ENCODE assay signal across 8 cellular contexts in the genomic region with DNA sequence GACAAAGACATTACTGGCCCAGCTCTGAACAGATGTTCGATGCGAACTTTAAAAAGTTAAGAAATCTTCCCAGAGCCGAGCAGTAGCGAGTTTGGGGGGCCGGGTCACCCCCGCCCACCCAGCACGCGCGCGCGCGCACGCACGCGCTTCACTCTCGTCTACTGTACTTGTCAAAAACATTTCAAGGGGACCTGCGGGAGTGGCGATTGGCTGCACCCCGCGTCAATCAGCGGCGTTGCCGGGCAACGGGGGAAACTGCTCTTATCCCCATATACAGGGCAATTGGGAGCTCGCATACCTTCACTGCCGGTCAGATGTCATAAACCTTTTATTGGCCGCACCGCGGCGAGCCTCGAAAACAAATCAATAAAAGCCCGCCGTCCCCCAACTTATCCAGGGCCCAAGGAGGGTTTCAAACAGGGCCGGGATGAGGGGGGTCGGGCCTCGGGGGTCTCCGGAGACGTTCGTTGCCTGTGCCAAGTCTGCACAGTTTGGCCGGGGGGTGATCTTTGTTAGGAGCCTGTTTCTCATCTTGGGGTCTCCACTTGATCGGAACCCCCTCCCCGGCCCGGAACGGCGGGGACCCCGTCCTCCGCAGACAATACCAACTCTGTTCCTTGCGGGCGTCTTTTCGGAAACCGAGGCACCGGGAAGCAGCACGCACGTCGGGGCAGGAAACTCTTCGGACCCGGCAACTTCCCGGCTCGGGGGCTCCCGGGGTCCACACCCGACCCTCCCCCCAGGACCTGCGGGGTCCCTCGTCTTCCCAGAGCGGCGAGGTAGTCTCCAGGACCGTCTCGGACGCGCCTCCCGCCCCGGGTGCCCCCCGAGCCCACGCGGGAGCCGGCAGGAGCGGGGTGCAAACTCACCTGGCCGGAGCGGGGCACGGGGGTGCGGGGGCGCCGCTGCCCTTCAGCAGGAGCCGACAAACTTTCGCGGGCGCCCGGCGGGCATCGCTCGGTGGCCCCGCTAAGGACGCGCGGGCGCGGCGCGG. TPM values are rescaled to one million over a fixed set of nuclear protein-coding genes. Genes with fewer than 3 reads are reported as not detected.
DNase-seq lines count a peak whose midpoint lies in the region; ATAC-seq and TF ChIP-seq lines count a peak whose summit lies in the region.

No MANE protein-coding gene starts in this region.

- H2BK5ac ChIP-seq in IMR-90 (ENCODE audit: low read depth, low read length, poor library complexity, severe bottlenecking), result peak overlapping the region; percentile 79

- H3K56ac ChIP-seq in IMR-90 (ENCODE audit: extremely low read depth, insufficient read depth, low read length), result peak overlapping the region; percentile 61; the same call in 1 of the 2 replicates

- peaks cover 22% of the 10 kb centered on the region for H3K36me3 Mint-ChIP-seq in activated T-cell treated with anti-CD3 and anti-CD28 coated beads, Interleukin-2, amount 50 U/mL, for 4 hours (ENCODE audit: insufficient read depth)

- peak overlapping the region; percentile 35 for H2AK9ac ChIP-seq in IMR-90 (replicated peaks; ENCODE audit: low read depth, low read length, poor library complexity)

- no peak overlapping the region for H2BK20ac ChIP-seq in IMR-90 (ENCODE audit: low read depth, low read length)

- intact Hi-C loops in IMR-90 (cut with micrococcal nuclease), result loop anchor here (2.0 to 10.0 kb wide), 7 partner anchors 111 to 495 kb away; no protein-coding TSS in a partner anchor

- H3K9me3 ChIP-seq in IMR-90 (ENCODE audit: control insufficient read depth, insufficient read depth, low read length) (no peaks in the 10 kb centered on the region), mucosa of stomach (ENCODE audit: control insufficient read depth, low read length) (no peaks in the 10 kb centered on the region)

- in situ Hi-C loops in IMR-90 (cut with MboI; ENCODE audit: low sequenced_read_pairs), result no loop called here

- peak; percentile 99 for DNase-seq in DMS 273 (lab: John Stamatoyannopoulos, UW; ENCODE audit: unreplicated experiment)
- peak; percentile 97 for DNase-seq in IMR-90
- DNase-seq in OCI-M2 (lab: John Stamatoyannopoulos, UW; ENCODE audit: unreplicated experiment), result peak; percentile 98
- DNase-seq in activated T-cell treated with anti-CD3 and anti-CD28 coated beads, Interleukin-2, amount 50 U/mL, for 4 hours, result peak; percentile 99
- peak; percentile 100 for DNase-seq in stimulated activated CD8-positive, alpha-beta memory T cell treated with anti-CD3 and anti-CD28 coated beads, Interleukin-4, amount 100 ng/mL, for 48 hours

- peak overlapping the region; percentile 44 for H3K4ac ChIP-seq in IMR-90 (ENCODE audit: low read depth, low read length)

- POLR2A ChIA-PET in IMR-90 (lab: Charles Lee; ENCODE audit: unreplicated experiment), result interaction anchor here (0.5 to 0.9 kb wide), 3 partner anchors 74 to 500 kb away, joined by 4 to 6 read pairs (median 5); no protein-coding TSS in a partner anchor

- H4K20me1 ChIP-seq in IMR-90 (ENCODE audit: insufficient read depth, low read length), result peaks cover 6% of the 10 kb centered on the region

- no TSS peak for BruUV-seq in IMR-90 (replicated peaks; lab: Mats Ljungman, UMichigan)

- CTCF ChIA-PET in IMR-90 (lab: Yijun Ruan, JAX), result interaction anchor here (0.6 kb wide), 1 partner anchor 85 kb away, joined by 3 read pairs; no protein-coding TSS in a partner anchor

- ATAC-seq in GM21529 (IDR thresholded peaks at IDR 0.05; ENCODE audit: unreplicated experiment) (peak; percentile 84), IMR-90 (ENCODE audit: low read depth) (peak; percentile 81), esophagus mucosa (peak; percentile 87)
- ATAC-seq in activated T-cell treated with anti-CD3 and anti-CD28 coated beads, Interleukin-2, amount 50 U/mL, for 4 hours, result peak; percentile 75 to 76

- H3K27me3 ChIP-seq in IMR-90 (ENCODE audit: control insufficient read depth, insufficient read depth, low read length) (no peaks in the 10 kb centered on the region), mucosa of stomach (ENCODE audit: control insufficient read depth, insufficient read depth, low read length) (no peaks in the 10 kb centered on the region)

- peak overlapping the region; percentile 51 for H4K91ac ChIP-seq in IMR-90 (ENCODE audit: insufficient read depth, low read depth, low read length)

- no peaks in the 10 kb centered on the region for H3K27me3 Mint-ChIP-seq in activated T-cell treated with anti-CD3 and anti-CD28 coated beads, Interleukin-2, amount 50 U/mL, for 4 hours (ENCODE audit: low read depth)

- H3K9me1 ChIP-seq in IMR-90 (ENCODE audit: insufficient read depth, low read length), result peaks cover 7% of the 10 kb centered on the region

- peak overlapping the region; percentile 72 for H2AFZ ChIP-seq in IMR-90 (replicated peaks; ENCODE audit: low read length, poor library complexity)

- peak overlapping the region; percentile 60 for H3K27ac ChIP-seq in IMR-90 (ENCODE audit: insufficient read depth, low read length)

- peak overlapping the region; percentile 100 for H3K4me2 ChIP-seq in IMR-90 (ENCODE audit: low read depth, low read length)

- peak overlapping the region; percentile 73 for H3K14ac ChIP-seq in IMR-90 (replicated peaks; ENCODE audit: low read depth, low read length)

- TF ChIP-seq CTCF in IMR-90 (conservative IDR thresholded peaks at IDR 0.05; ENCODE audit: low read depth, low read length), result no peak

- H3K4me1 ChIP-seq in IMR-90 (ENCODE audit: control insufficient read depth, insufficient read depth, low read length) (peaks cover 12% of the 10 kb centered on the region), mucosa of stomach (ENCODE audit: control insufficient read depth, insufficient read depth, low read length) (peaks cover 42% of the 10 kb centered on the region)

- H2BK120ac ChIP-seq in IMR-90 (ENCODE audit: low read depth, low read length), result peak overlapping the region; percentile 22; the same call in 1 of the 2 replicates

- H3K9ac ChIP-seq in IMR-90 (ENCODE audit: low read depth, low read length) (peak overlapping the region; percentile 95), mucosa of stomach (ENCODE audit: low read length) (peak overlapping the region; percentile 81)

- peak overlapping the region; percentile 22 for H3K18ac ChIP-seq in IMR-90 (ENCODE audit: low read depth, low read length)

- H3K4me3 ChIP-seq in IMR-90 (ENCODE audit: insufficient read depth, low read depth, low read length), result peak overlapping the region; percentile 62
- H3K4me3 ChIP-seq in mucosa of stomach (ENCODE audit: low read length), result peak overlapping the region; percentile 79

- TF ChIP-seq RAD21 in IMR-90 (IDR thresholded peaks at IDR 0.05; ENCODE audit: low read length), result no peak; the same call in 1 of the 2 replicates

- H3K79me1 ChIP-seq in IMR-90 (ENCODE audit: low read depth in 1 of 2, low read length in 2 of 2), result peaks cover 29 to 66% of the 10 kb centered on the region in 2 experiments

- H3K4me1 Mint-ChIP-seq in activated T-cell treated with anti-CD3 and anti-CD28 coated beads, Interleukin-2, amount 50 U/mL, for 4 hours (ENCODE audit: low read depth), result peaks cover 51% of the 10 kb centered on the region

- no peak overlapping the region for H2AK5ac ChIP-seq in IMR-90 (ENCODE audit: low read depth, low read length)

- no peaks in the 10 kb centered on the region for H3K9me3 Mint-ChIP-seq in activated T-cell treated with anti-CD3 and anti-CD28 coated beads, Interleukin-2, amount 50 U/mL, for 4 hours

- H3K23ac ChIP-seq in IMR-90 (ENCODE audit: low read depth, low read length), result peak overlapping the region; percentile 78

- H3K4me3 Mint-ChIP-seq in activated T-cell treated with anti-CD3 and anti-CD28 coated beads, Interleukin-2, amount 50 U/mL, for 4 hours, result peak overlapping the region; percentile 85

- H2BK15ac ChIP-seq in IMR-90 (ENCODE audit: low read depth, low read length), result peak overlapping the region; percentile 5; the same call in 1 of the 3 replicates

- H4K8ac ChIP-seq in IMR-90 (ENCODE audit: low read depth in 2 of 2, low read length in 2 of 2), result peak overlapping the region in 1 of 2 experiments; percentile 3; a peak in 1 of 4 replicates

- no peak overlapping the region for H4K5ac ChIP-seq in IMR-90 (ENCODE audit: low read depth, low read length)

- 0% methylated on average over 36 of the region's 98 CpGs; no CpG with 5 or more reads in 1 of the 2 experiments for WGBS in IMR-90 (ENCODE audit: extremely low coverage in 2 of 2, insufficient read length in 1 of 2), 2 experiments

- peaks cover 10% of the 10 kb centered on the region; the same call in 1 of the 2 replicates for H3K36me3 ChIP-seq in IMR-90 (ENCODE audit: control insufficient read depth, insufficient read depth, low read length)
- peaks cover 6% of the 10 kb centered on the region for H3K36me3 ChIP-seq in mucosa of stomach (ENCODE audit: control insufficient read depth, insufficient read depth, low read length)

- TF ChIP-seq POLR2A in IMR-90 (IDR thresholded peaks at IDR 0.05; ENCODE audit: low read depth, low read length), result peak; percentile 69

- dilution Hi-C loops in IMR-90 (cut with HindIII; ENCODE audit: low sequenced_read_pairs, unreplicated experiment), result no loop called here

TF ChIP-seq in IMR-90, 13 proteins besides CTCF, POLR2A, EP300 and RAD21 (continues in another document):
- TF ChIP-seq, protein P1, sequence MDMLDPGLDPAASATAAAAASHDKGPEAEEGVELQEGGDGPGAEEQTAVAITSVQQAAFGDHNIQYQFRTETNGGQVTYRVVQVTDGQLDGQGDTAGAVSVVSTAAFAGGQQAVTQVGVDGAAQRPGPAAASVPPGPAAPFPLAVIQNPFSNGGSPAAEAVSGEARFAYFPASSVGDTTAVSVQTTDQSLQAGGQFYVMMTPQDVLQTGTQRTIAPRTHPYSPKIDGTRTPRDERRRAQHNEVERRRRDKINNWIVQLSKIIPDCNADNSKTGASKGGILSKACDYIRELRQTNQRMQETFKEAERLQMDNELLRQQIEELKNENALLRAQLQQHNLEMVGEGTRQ (IDR thresholded peaks at IDR 0.05; ENCODE audit: low read depth, low read length), result no peak
- TF ChIP-seq NFE2L2 (IDR thresholded peaks at IDR 0.05; ENCODE audit: low read depth, low read length) (no peak), MAFK (IDR thresholded peaks at IDR 0.05; ENCODE audit: low read depth, low read length) (no peak), RCOR1 (IDR thresholded peaks at IDR 0.05; ENCODE audit: insufficient replicate concordance, low read length) (no peak), BHLHE40 (IDR thresholded peaks at IDR 0.05; ENCODE audit: low read depth, low read length) (peak; percentile 40; the same call in 1 of the 2 replicates), CHD1 (IDR thresholded peaks at IDR 0.05; ENCODE audit: low read depth, low read length) (0 out of 2 replicates have a peak, but pooled peaks have one; percentile 64), FOS (IDR thresholded peaks at IDR 0.05; ENCODE audit: low read depth, low read length) (0 out of 2 replicates have a peak, but pooled peaks have one; percentile 17), CEBPB (IDR thresholded peaks at IDR 0.05; ENCODE audit: low read depth, low read length) (no peak)

RNA-seq across cellular contexts. Expression of a gene that starts 0.7 kb away (rescaled TPM):
- total RNA-seq in IMR-90 (2012; rRNA removed) (32.5 and 33.7 TPM in 2 replicates), esophagus mucosa (40.5 TPM)
- 22.6 and 23.5 TPM in 2 replicates for polyA plus RNA-seq in IMR-90 (2012; rRNA removed)
- 13.7 and 16.8 TPM in 2 replicates for polyA plus RNA-seq in IMR-90 (2012; cell fraction: cytosol; rRNA removed)
- 13.3 and 17.3 TPM in 2 replicates for polyA plus RNA-seq in IMR-90 (2012; cell fraction: nucleus; rRNA removed; ENCODE audit: low replicate concordance)
- 10 to 100 TPM; 67.0 to 83.1 (median 69.5) TPM for total RNA-seq in activated T-cell treated with anti-CD3 and anti-CD28 coated beads, Interleukin-2, amount 50 U/mL, for 4 hours

Comparison
In these comparisons a context has a peak if more than half of its experiments do, and no peak if none do; other contexts are left out.
1. Peak in every context shown above with its lines: DNase-seq, ATAC-seq, H3K4me3 ChIP-seq and H3K27ac ChIP-seq.